8 cellular contexts compared by ENCODE assay signal in genomic region chr10:132571565-132572544, GRCh38. TPM values are rescaled to one million over a fixed set of nuclear protein-coding genes. Genes with fewer than 3 reads are reported as not detected.
DNase-seq lines count a peak whose midpoint lies in the region; ATAC-seq, FAIRE-seq and TF ChIP-seq lines count a peak whose summit lies in the region.

No MANE protein-coding gene starts in this region.

- H3K9ac ChIP-seq in PC-3 (ENCODE audit: low read length) = peak overlapping the region; percentile 63

- H4K20me1 ChIP-seq in PC-3 (ENCODE audit: low read length) = no peaks in the 10 kb centered on the region

- H3K27ac ChIP-seq in PC-3 (ENCODE audit: low read length) = peak overlapping the region; percentile 92
- peak overlapping the region in 9 of 10 donors; percentile 7 to 58 (median 45) for H3K27ac ChIP-seq in heart right ventricle

- peaks cover 49% of the 10 kb centered on the region for H3K4me1 ChIP-seq in PC-3 (ENCODE audit: insufficient read depth, low read length)
- peaks cover 34 to 56% (median 50%) of the 10 kb centered on the region in 9 donors for H3K4me1 ChIP-seq in heart right ventricle

- H3K4me3 ChIP-seq in PC-3 (ENCODE audit: low read length) (peak overlapping the region; percentile 51; the same call in 1 of the 2 replicates), heart right ventricle (no peak overlapping the region)

- in situ Hi-C loops in GM18951 (cut with MboI; ENCODE audit: low sequenced_read_pairs, unreplicated experiment) = no loop called here

- 41 to 44% methylated on average over 24 of the region's 24 CpGs for WGBS in heart right ventricle, 2 donors

- CTCF ChIA-PET in PC-3 (lab: Charles Lee) = interaction anchor here (0.6 to 1.2 kb wide), 2 partner anchors 10 to 31 kb away, joined by 3 read pairs; no protein-coding TSS in a partner anchor

- BruUV-seq in PC-3 (replicated peaks; lab: Mats Ljungman, UMichigan) = no TSS peak

- TF ChIP-seq POLR2A in GM18951 (IDR thresholded peaks at IDR 0.05; ENCODE audit: extremely low read depth, insufficient read depth, insufficient read length) = peak; percentile 44

- DNase-seq in CD1c-positive myeloid dendritic cell (ENCODE audit: extremely low spot score) = peak; percentile 50
- DNase-seq in PC-3 = peak; percentile 94
- peak; percentile 55 for DNase-seq in activated effector memory CD4-positive, alpha-beta T cell treated with Interleukin-2 at 50 U/mL for 16 hours
- DNase-seq in heart right ventricle = peak in 1 of 2 donors; percentile 64
- peak; percentile 28 for DNase-seq in stimulated activated CD4-positive, alpha-beta T cell treated with anti-CD3 and anti-CD28 coated beads, Interleukin-12 subunit alpha, Interleukin-12 subunit beta, amount 100 ng/mL, for 4 hours
- DNase-seq in frontal cortex (ENCODE audit: low spot score in 2 of 2) = no peak

- peak; percentile 62 for ATAC-seq in HG03097 (IDR thresholded peaks at IDR 0.05; ENCODE audit: low FRiP score, unreplicated experiment)
- peak; percentile 73 for ATAC-seq in PC-3
- ATAC-seq in heart right ventricle = peak; percentile 44 to 95 (median 81)

- no peaks in the 10 kb centered on the region for H3F3A ChIP-seq in PC-3 (ENCODE audit: low read length, unreplicated experiment)

- no peaks in the 10 kb centered on the region for H3K9me2 ChIP-seq in PC-3 (replicated peaks; ENCODE audit: low read length)

- FAIRE-seq in frontal cortex (lab: Jason Lieb, UNC) = no peak

- H2AFZ ChIP-seq in PC-3 (ENCODE audit: low read length) = no peak overlapping the region

- no peaks in the 10 kb centered on the region for H3K36me3 ChIP-seq in PC-3 (ENCODE audit: low read depth, low read length)
- H3K36me3 ChIP-seq in heart right ventricle = no peaks in the 10 kb centered on the region

- H3K4me2 ChIP-seq in PC-3 (ENCODE audit: low read length) = peak overlapping the region; percentile 73

- TF ChIP-seq CTCF in PC-3 (conservative IDR thresholded peaks at IDR 0.05; ENCODE audit: low read depth, low read length) = no peak; the same call in 1 of the 2 replicates
- TF ChIP-seq CTCF in heart right ventricle (IDR thresholded peaks at IDR 0.05) = no peak

- POLR2A ChIA-PET in PC-3 (lab: Charles Lee; ENCODE audit: unreplicated experiment) = interaction anchor here (0.6 to 0.9 kb wide), 2 partner anchors 28 to 175 kb away, joined by 3 read pairs; partner anchors contain the start of gene PWWP2B

- H3K79me2 ChIP-seq in PC-3 (ENCODE audit: low read length) = peaks cover 40% of the 10 kb centered on the region

- H3K9me3 ChIP-seq in PC-3 (ENCODE audit: low read length) (no peaks in the 10 kb centered on the region), heart right ventricle (no peaks in the 10 kb centered on the region)

- intact Hi-C loops in PC-3 (cut with micrococcal nuclease) = loop anchor here (1.0 to 2.0 kb wide), 2 partner anchors 35 to 65 kb away; partner anchors contain the start of gene INPP5A
- intact Hi-C loops in heart right ventricle (cut with DNase I) = loop anchor here in 1 of 10 donors (2.0 kb wide), 1 partner anchor 35 kb away; no protein-coding TSS in a partner anchor

- no peaks in the 10 kb centered on the region for H3K27me3 ChIP-seq in PC-3 (ENCODE audit: low read length)
- H3K27me3 ChIP-seq in heart right ventricle = no peaks in the 10 kb centered on the region

RNA-seq across cellular contexts. Expression of gene INPP5A, which starts 34.3 kb away (rescaled TPM):
- total RNA-seq in PC-3 (2014; rRNA removed) = 22.6 and 27.8 TPM in 2 replicates
- 100 to 1,000 TPM in 8 of 10 donors, 10 to 100 TPM in 2; 92.6 to 122 (median 109) TPM for total RNA-seq in heart right ventricle
- 10 to 100 TPM; 30.4 to 45.1 TPM for polyA plus RNA-seq in heart right ventricle
- total RNA-seq in frontal cortex = 38.7 TPM

Comparison
In these comparisons a context has a peak if more than half of its experiments do, and no peak if none do; other contexts are left out.
1. DNase-seq: peak in CD1c-positive myeloid dendritic cell (single experiment), PC-3 (single experiment), activated effector memory CD4-positive, alpha-beta T cell treated with Interleukin-2 at 50 U/mL for 16 hours (single experiment) and stimulated activated CD4-positive, alpha-beta T cell treated with anti-CD3 and anti-CD28 coated beads, Interleukin-12 subunit alpha, Interleukin-12 subunit beta, amount 100 ng/mL, for 4 hours (single experiment); none in frontal cortex (0 of 2).
2. Peak in every context shown above with its lines, with median percentiles within 50 percentile points of each other: ATAC-seq.